In genomic region chr14:44657688-44658388, GRCh38 we compare ENCODE assay signal across 9 cellular contexts.
DNase-seq lines count a peak whose midpoint lies in the region; ATAC-seq, FAIRE-seq and TF ChIP-seq lines count a peak whose summit lies in the region.
"Had no signal": no experiment of that assay in that cellular context is flagged by ENCODE, and none has a peak within 500 bp of the region (broad histone marks: within the 10 kb centered on the region; RNA-seq: fewer than 3 reads in every experiment).

No MANE protein-coding gene starts in this region.

- no peak overlapping the region for H3K9ac ChIP-seq in H1 (replicated peaks in 1 of 4; ENCODE audit: extremely low read depth in 1 of 4, low read depth in 3 of 4, low read length in 3 of 4)

- no peak overlapping the region for H3K56ac ChIP-seq in H1 (replicated peaks; ENCODE audit: insufficient read length, low read depth, low read length)

- H2BK120ac ChIP-seq in H1 (replicated peaks; ENCODE audit: low read depth, low read length) = no peak overlapping the region

- peak; percentile 55 for FAIRE-seq in H1 (lab: Jason Lieb, UNC)

- H4K20me1 ChIP-seq in H1 (replicated peaks in 1 of 2; ENCODE audit: control insufficient read depth in 1 of 2, insufficient read depth in 2 of 2, low read length in 2 of 2) = no peaks in the 10 kb centered on the region

- no peak overlapping the region for H2BK15ac ChIP-seq in H1 (ENCODE audit: low read length)

- 52% methylated on average over 3 of the region's 3 CpGs; no CpG with 5 or more reads in 1 of the 2 experiments for WGBS in H1 (ENCODE audit: extremely low coverage in 1 of 2, insufficient coverage in 1 of 2, insufficient read length in 1 of 2, insufficient replicate concordance in 2 of 2, low coverage in 1 of 2, low lambda C conversion rate in 2 of 2, missing lambda C conversion rate in 1 of 2), 2 experiments

- TF ChIP-seq RAD21 in H1 (IDR thresholded peaks at IDR 0.05 in 1 of 2, conservative IDR thresholded peaks at IDR 0.05 in 1 of 2; ENCODE audit: low read depth in 2 of 2, low read length in 2 of 2) = peak; percentile 80 to 88

- H3K79me1 ChIP-seq in H1 (ENCODE audit: low read depth, low read length) = no peaks in the 10 kb centered on the region

- no peaks in the 10 kb centered on the region for H3K4me1 ChIP-seq in H1 (replicated peaks in 1 of 4; ENCODE audit: control insufficient read depth in 3 of 4, insufficient read depth in 4 of 4, low read length in 3 of 4)

- no peak overlapping the region for H4K5ac ChIP-seq in H1 (ENCODE audit: insufficient read length, low read depth, low read length)

- H3K27ac ChIP-seq in H1 (ENCODE audit: low read depth, low read length) = no peak overlapping the region

- no peak overlapping the region for H3K14ac ChIP-seq in H1 (ENCODE audit: insufficient read length)

- no peak overlapping the region for H3K4ac ChIP-seq in H1 (replicated peaks; ENCODE audit: insufficient read length, low read depth, low read length)

- no peak overlapping the region for H2BK5ac ChIP-seq in H1 (ENCODE audit: low read depth, low read length)

- TF ChIP-seq CTCF in H1 (IDR thresholded peaks at IDR 0.05; ENCODE audit: control extremely low read depth in 1 of 3, insufficient read depth in 1 of 3, low read depth in 1 of 3, low read length in 3 of 3) = peak in 2 of 3 experiments; percentile 40 to 55; a peak in 2 of 4 replicates

- no peak overlapping the region for H3K4me3 ChIP-seq in H1 (ENCODE audit: extremely low read depth in 1 of 4, insufficient read depth in 2 of 4, low read depth in 3 of 4, low read length in 4 of 4)

- H2AFZ ChIP-seq in H1 (ENCODE audit: low read length) = peak overlapping the region; percentile 35; the same call in 1 of the 2 replicates

- CTCF ChIA-PET in H1 (lab: Charles Lee; ENCODE audit: partially characterized antibody) = interaction anchor here (0.5 to 2.0 kb wide), 9 partner anchors 8 to 1196 kb away, joined by 3 to 9 read pairs (median 4); no protein-coding TSS in a partner anchor

- no peak overlapping the region for H2BK12ac ChIP-seq in H1 (ENCODE audit: low read depth, low read length)

- no peaks in the 10 kb centered on the region for H3K23me2 ChIP-seq in H1 (ENCODE audit: low read depth, low read length)

- no peak overlapping the region for H3K4me2 ChIP-seq in H1 (ENCODE audit: insufficient read depth in 1 of 2, low read depth in 2 of 2, low read length in 2 of 2)

- no peaks in the 10 kb centered on the region for H3K79me2 ChIP-seq in H1 (ENCODE audit: control insufficient read depth in 1 of 2, insufficient read depth in 2 of 2, low read length in 2 of 2)

- no peak overlapping the region for H2AK5ac ChIP-seq in H1 (ENCODE audit: low read depth, low read length)

- no peaks in the 10 kb centered on the region for H3K9me3 ChIP-seq in H1 (ENCODE audit: insufficient read depth in 2 of 2, low read depth in 1 of 2, low read length in 1 of 2)

- no peak for TF ChIP-seq EP300 in H1 (IDR thresholded peaks at IDR 0.05; ENCODE audit: borderline replicate concordance in 1 of 2, low read depth in 2 of 2, low read length in 2 of 2)

- H2BK20ac ChIP-seq in H1 (ENCODE audit: low read length) = no peak overlapping the region

- ATAC-seq in GM19452 (IDR thresholded peaks at IDR 0.05; ENCODE audit: unreplicated experiment) (no peak), HG03432 (IDR thresholded peaks at IDR 0.05; ENCODE audit: unreplicated experiment) (no peak)

- H3K18ac ChIP-seq in H1 (ENCODE audit: extremely low read depth, low read length) = no peak overlapping the region

- no peak for TF ChIP-seq POLR2A in H1 (IDR thresholded peaks at IDR 0.05; ENCODE audit: control extremely low read depth in 1 of 2, low read depth in 2 of 2, low read length in 2 of 2)

- H3K36me3 ChIP-seq in H1 (ENCODE audit: control insufficient read depth in 2 of 4, insufficient read depth in 4 of 4, low read length in 3 of 4) = no peaks in the 10 kb centered on the region

- no peak overlapping the region for H3K23ac ChIP-seq in H1 (ENCODE audit: insufficient read length)

- H3K27me3 ChIP-seq in H1 (replicated peaks in 1 of 4; ENCODE audit: control insufficient read depth in 3 of 4, extremely low read depth in 1 of 4, insufficient read depth in 3 of 4, low read length in 3 of 4) = no peaks in the 10 kb centered on the region

- H4K91ac ChIP-seq in H1 (replicated peaks; ENCODE audit: insufficient read length, low read length) = no peak overlapping the region

- H4K8ac ChIP-seq in H1 (ENCODE audit: extremely low read depth, insufficient read depth, low read length) = no peak overlapping the region

- DNase-seq in NCI-H1436 (lab: John Stamatoyannopoulos, UW) = peak; percentile 50
- no peak for DNase-seq in NCI-H1436 treated with DMSO at 0.1 percent for 48 hours (lab: John Stamatoyannopoulos, UW)
- peak; percentile 15 for DNase-seq in NCI-H460 (ENCODE audit: extremely low read depth, low read depth)
- DNase-seq in H1 (ENCODE audit: low read depth in 1 of 2, low spot score in 2 of 2) = no peak
- peak; percentile 48 for DNase-seq in retina
- DNase-seq in dedifferentiated amniotic fluid mesenchymal stem cell (ENCODE audit: extremely low spot score) = no peak
- DNase-seq: naive B cell had no signal

- POLR2A ChIA-PET in H1 (lab: Charles Lee; ENCODE audit: partially characterized antibody) = no interaction called here

TF ChIP-seq in H1, 55 proteins besides CTCF, POLR2A, EP300 and RAD21:
- TF ChIP-seq GTF2F1 (IDR thresholded peaks at IDR 0.05; ENCODE audit: borderline replicate concordance, low read depth, low read length) (no peak), POLR2AphosphoS5 (IDR thresholded peaks at IDR 0.05; ENCODE audit: low read depth, low read length) (no peak), E2F6 (IDR thresholded peaks at IDR 0.05) (no peak), CBX5 (IDR thresholded peaks at IDR 0.05; ENCODE audit: low read depth, low read length) (no peak), CTBP2 (IDR thresholded peaks at IDR 0.05; ENCODE audit: borderline replicate concordance, insufficient read depth, insufficient read length, low read length) (no peak)

Comparison
In these comparisons a context has a peak if more than half of its experiments do, and no peak if none do; other contexts are left out.
1. DNase-seq: peak in NCI-H1436 (single experiment), NCI-H460 (single experiment) and retina (single experiment); none in NCI-H1436 treated with DMSO at 0.1 percent for 48 hours (single experiment), H1 (0 of 2) and dedifferentiated amniotic fluid mesenchymal stem cell (single experiment).